Comparison of ENCODE assay signal across 1 cellular context in the genomic region with DNA sequence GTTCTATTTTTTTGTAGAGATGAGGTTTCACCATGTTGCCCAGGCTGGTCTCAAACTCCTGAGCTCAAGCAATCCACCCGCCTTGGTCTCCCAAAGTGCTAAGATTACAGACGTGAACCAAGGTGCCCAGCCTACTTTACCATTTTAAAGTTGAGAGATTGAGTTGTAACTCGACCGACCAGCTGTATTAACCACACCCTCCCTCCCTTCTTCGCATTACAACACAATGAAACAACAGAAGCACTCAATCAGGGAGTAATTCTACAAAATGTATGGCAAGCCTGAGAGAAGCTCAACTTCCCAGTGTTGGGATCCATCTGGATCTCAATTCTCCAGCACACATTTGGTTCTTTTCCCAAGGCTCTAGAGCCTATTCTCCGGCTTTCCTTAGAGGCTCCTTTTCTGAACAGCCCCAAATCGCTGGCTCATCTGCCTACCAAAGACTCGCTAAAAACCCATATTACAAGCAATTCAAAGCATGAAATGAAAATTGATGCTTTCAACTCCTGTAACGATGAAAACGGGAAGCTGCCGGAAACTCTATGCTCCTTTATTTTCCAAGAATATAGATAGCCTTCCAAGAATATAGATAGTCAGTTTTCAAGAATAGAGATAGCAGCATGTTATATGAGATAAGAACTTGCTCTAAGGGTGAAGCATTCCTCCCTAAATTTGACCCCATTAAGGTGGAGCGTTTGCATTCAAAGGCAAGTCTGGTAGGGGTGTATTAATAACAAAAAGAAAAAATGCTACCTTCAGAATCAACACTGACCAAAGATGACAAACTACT.
TF ChIP-seq lines count a peak whose summit lies in the region.

No MANE protein-coding gene starts in this region.

TF ChIP-seq in GM23338, 12 proteins besides CTCF, POLR2A, EP300 and RAD21 (continued from another document):
- TF ChIP-seq, protein P1, sequence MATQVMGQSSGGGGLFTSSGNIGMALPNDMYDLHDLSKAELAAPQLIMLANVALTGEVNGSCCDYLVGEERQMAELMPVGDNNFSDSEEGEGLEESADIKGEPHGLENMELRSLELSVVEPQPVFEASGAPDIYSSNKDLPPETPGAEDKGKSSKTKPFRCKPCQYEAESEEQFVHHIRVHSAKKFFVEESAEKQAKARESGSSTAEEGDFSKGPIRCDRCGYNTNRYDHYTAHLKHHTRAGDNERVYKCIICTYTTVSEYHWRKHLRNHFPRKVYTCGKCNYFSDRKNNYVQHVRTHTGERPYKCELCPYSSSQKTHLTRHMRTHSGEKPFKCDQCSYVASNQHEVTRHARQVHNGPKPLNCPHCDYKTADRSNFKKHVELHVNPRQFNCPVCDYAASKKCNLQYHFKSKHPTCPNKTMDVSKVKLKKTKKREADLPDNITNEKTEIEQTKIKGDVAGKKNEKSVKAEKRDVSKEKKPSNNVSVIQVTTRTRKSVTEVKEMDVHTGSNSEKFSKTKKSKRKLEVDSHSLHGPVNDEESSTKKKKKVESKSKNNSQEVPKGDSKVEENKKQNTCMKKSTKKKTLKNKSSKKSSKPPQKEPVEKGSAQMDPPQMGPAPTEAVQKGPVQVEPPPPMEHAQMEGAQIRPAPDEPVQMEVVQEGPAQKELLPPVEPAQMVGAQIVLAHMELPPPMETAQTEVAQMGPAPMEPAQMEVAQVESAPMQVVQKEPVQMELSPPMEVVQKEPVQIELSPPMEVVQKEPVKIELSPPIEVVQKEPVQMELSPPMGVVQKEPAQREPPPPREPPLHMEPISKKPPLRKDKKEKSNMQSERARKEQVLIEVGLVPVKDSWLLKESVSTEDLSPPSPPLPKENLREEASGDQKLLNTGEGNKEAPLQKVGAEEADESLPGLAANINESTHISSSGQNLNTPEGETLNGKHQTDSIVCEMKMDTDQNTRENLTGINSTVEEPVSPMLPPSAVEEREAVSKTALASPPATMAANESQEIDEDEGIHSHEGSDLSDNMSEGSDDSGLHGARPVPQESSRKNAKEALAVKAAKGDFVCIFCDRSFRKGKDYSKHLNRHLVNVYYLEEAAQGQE (IDR thresholded peaks at IDR 0.05; ENCODE audit: unreplicated experiment) = no peak
- TF ChIP-seq POLR2AphosphoS5 (IDR thresholded peaks at IDR 0.05; ENCODE audit: low read depth) = no peak
- TF ChIP-seq STAT1 (IDR thresholded peaks at IDR 0.05; ENCODE audit: unreplicated experiment) = no peak
- TF ChIP-seq JUNB (IDR thresholded peaks at IDR 0.05; ENCODE audit: unreplicated experiment) = no peak
- TF ChIP-seq, protein P2, sequence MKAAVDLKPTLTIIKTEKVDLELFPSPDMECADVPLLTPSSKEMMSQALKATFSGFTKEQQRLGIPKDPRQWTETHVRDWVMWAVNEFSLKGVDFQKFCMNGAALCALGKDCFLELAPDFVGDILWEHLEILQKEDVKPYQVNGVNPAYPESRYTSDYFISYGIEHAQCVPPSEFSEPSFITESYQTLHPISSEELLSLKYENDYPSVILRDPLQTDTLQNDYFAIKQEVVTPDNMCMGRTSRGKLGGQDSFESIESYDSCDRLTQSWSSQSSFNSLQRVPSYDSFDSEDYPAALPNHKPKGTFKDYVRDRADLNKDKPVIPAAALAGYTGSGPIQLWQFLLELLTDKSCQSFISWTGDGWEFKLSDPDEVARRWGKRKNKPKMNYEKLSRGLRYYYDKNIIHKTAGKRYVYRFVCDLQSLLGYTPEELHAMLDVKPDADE (IDR thresholded peaks at IDR 0.05) = no peak
- no peak for TF ChIP-seq EZH2 (IDR thresholded peaks at IDR 0.05; ENCODE audit: low read depth, unreplicated experiment)
